Comparison of ENCODE assay signal across 8 cellular contexts in genomic region chr4:55397024-55397520, GRCh38. TPM values are rescaled to one million over a fixed set of nuclear protein-coding genes. Genes with fewer than 3 reads are reported as not detected.
DNase-seq lines count a peak whose midpoint lies in the region; ATAC-seq, FAIRE-seq and TF ChIP-seq lines count a peak whose summit lies in the region.

No MANE protein-coding gene starts in this region.

- TF ChIP-seq POLR2A in endothelial cell of umbilical vein (IDR thresholded peaks at IDR 0.05; ENCODE audit: low read depth, low read length), result no peak

- H3K36me3 Mint-ChIP-seq in neural progenitor cell, result peaks cover 9% of the 10 kb centered on the region

- no peaks in the 10 kb centered on the region for H3K27me3 Mint-ChIP-seq in neural progenitor cell (ENCODE audit: insufficient read depth, low read depth)

- FAIRE-seq in endothelial cell of umbilical vein (lab: Jason Lieb, UNC), result no peak

- peak; percentile 38 for DNase-seq in DMS53 (lab: John Stamatoyannopoulos, UW)
- no peak for DNase-seq in DMS53 treated with DMSO at 0.1 percent for 48 hours (lab: John Stamatoyannopoulos, UW; ENCODE audit: unreplicated experiment)
- peak; percentile 19 for DNase-seq in RPMI8226
- peak; percentile 28 for DNase-seq in endothelial cell of umbilical vein (ENCODE audit: low read depth, low spot score)
- DNase-seq in neural progenitor cell (ENCODE audit: low spot score), result no peak
- DNase-seq in H4 (ENCODE audit: low spot score), result no peak
- DNase-seq in GM19238 (ENCODE audit: insufficient read length, low spot score), result no peak

- CTCF ChIA-PET in endothelial cell of umbilical vein (lab: Charles Lee), result interaction anchor here (1.1 kb wide), 1 partner anchor 51 kb away, joined by 4 read pairs; the partner anchor contains the start of gene SRD5A3

- H3K9me3 Mint-ChIP-seq in neural progenitor cell, result no peaks in the 10 kb centered on the region

- H3K4me3 ChIP-seq in endothelial cell of umbilical vein (replicated peaks in 1 of 3; ENCODE audit: insufficient read depth in 1 of 3, low read depth in 1 of 3, low read length in 3 of 3) (peak overlapping the region; percentile 89 to 98 (median 91)), neural progenitor cell (peak overlapping the region; percentile 95)

- TSS peak; percentile 27 for BruUV-seq in endothelial cell of umbilical vein (replicated peaks; lab: Mats Ljungman, UMichigan)

- H3K9me3 ChIP-seq in endothelial cell of umbilical vein (replicated peaks; ENCODE audit: control insufficient read depth, insufficient read depth, low read length) (no peaks in the 10 kb centered on the region), neural progenitor cell (ENCODE audit: low read depth) (no peaks in the 10 kb centered on the region)

- H3K4me3 Mint-ChIP-seq in neural progenitor cell, result peak overlapping the region; percentile 90

- H2AFZ ChIP-seq in endothelial cell of umbilical vein (ENCODE audit: low read depth, low read length) (no peak overlapping the region), neural progenitor cell (replicated peaks) (no peak overlapping the region)

- peaks cover 16% of the 10 kb centered on the region for H4K20me1 ChIP-seq in endothelial cell of umbilical vein (replicated peaks; ENCODE audit: control insufficient read depth, extremely low read depth, insufficient read depth, low read length)
- H4K20me1 ChIP-seq in neural progenitor cell (ENCODE audit: low read depth), result peaks cover 40% of the 10 kb centered on the region

- peaks cover 19% of the 10 kb centered on the region for H3K4me1 ChIP-seq in endothelial cell of umbilical vein (ENCODE audit: control insufficient read depth, extremely low read depth, insufficient read depth, low read length)
- H3K4me1 ChIP-seq in neural progenitor cell, result peaks cover 15% of the 10 kb centered on the region

- H3K27ac ChIP-seq in endothelial cell of umbilical vein (ENCODE audit: insufficient read depth, low read depth, low read length), result peak overlapping the region; percentile 79
- no peak overlapping the region for H3K27ac ChIP-seq in neural progenitor cell

- POLR2A ChIA-PET in endothelial cell of umbilical vein (lab: Charles Lee), result interaction anchor here (0.6 kb wide), 1 partner anchor 15 kb away, joined by 9 read pairs; no protein-coding TSS in a partner anchor

- H3K27ac Mint-ChIP-seq in neural progenitor cell, result peak overlapping the region; percentile 53

- H3K27me3 ChIP-seq in endothelial cell of umbilical vein (ENCODE audit: control insufficient read depth in 2 of 2, insufficient read depth in 2 of 2, low read length in 2 of 2) (no peaks in the 10 kb centered on the region), neural progenitor cell (peaks cover 10% of the 10 kb centered on the region)

- dilution Hi-C loops in endothelial cell of umbilical vein (cut with MboI; ENCODE audit: extremely low pct_ligation_motif_present, low sequenced_read_pairs), result no loop called here

- H3F3A ChIP-seq in neural progenitor cell (ENCODE audit: low read depth), result peaks cover 5% of the 10 kb centered on the region

- H3K4me2 ChIP-seq in endothelial cell of umbilical vein (ENCODE audit: insufficient read depth, low read length) (peak overlapping the region; percentile 99), neural progenitor cell (peak overlapping the region; percentile 82)

- TF ChIP-seq CTCF in endothelial cell of umbilical vein (IDR thresholded peaks at IDR 0.05; ENCODE audit: extremely low read depth in 1 of 2, insufficient read depth in 1 of 2, low read depth in 1 of 2, low read length in 2 of 2) (no peak), neural progenitor cell (IDR thresholded peaks at IDR 0.05) (no peak)

- H3K36me3 ChIP-seq in endothelial cell of umbilical vein (ENCODE audit: control insufficient read depth in 2 of 2, extremely low read depth in 1 of 2, insufficient read depth in 2 of 2, low read length in 2 of 2) (peaks cover 2 to 11% of the 10 kb centered on the region in 2 experiments), neural progenitor cell (peaks cover 6% of the 10 kb centered on the region)

- intact Hi-C loops in endothelial cell of umbilical vein (cut with micrococcal nuclease), result loop anchor here (2.0 to 5.0 kb wide), 5 partner anchors 35 to 390 kb away; partner anchors contain the start of gene KDR

- H3K4me1 Mint-ChIP-seq in neural progenitor cell, result peaks cover 29% of the 10 kb centered on the region

- no peaks in the 10 kb centered on the region for H3K9me1 ChIP-seq in endothelial cell of umbilical vein (replicated peaks; ENCODE audit: control insufficient read depth, extremely low read depth, insufficient read depth, low read length)

- ATAC-seq in HG03442 (IDR thresholded peaks at IDR 0.05; ENCODE audit: unreplicated experiment), result no peak

- H3K9ac ChIP-seq in endothelial cell of umbilical vein (replicated peaks; ENCODE audit: extremely low read depth, insufficient read depth, low read length) (peak overlapping the region; percentile 94), neural progenitor cell (peak overlapping the region; percentile 87)

- H3K79me2 ChIP-seq in endothelial cell of umbilical vein (ENCODE audit: control insufficient read depth, insufficient read depth, low read length) (peaks cover 58% of the 10 kb centered on the region), neural progenitor cell (ENCODE audit: low read depth) (peaks cover 61% of the 10 kb centered on the region)

TF ChIP-seq in endothelial cell of umbilical vein, 7 proteins besides CTCF, POLR2A, EP300 and RAD21:
- TF ChIP-seq EZH2 (IDR thresholded peaks at IDR 0.05; ENCODE audit: borderline replicate concordance, low read depth, low read length, severe bottlenecking) (no peak), MYC (IDR thresholded peaks at IDR 0.05; ENCODE audit: low read depth, low read length) (no peak), JUN (IDR thresholded peaks at IDR 0.05; ENCODE audit: borderline replicate concordance, insufficient read depth, insufficient read length, low read depth) (no peak), FOS (IDR thresholded peaks at IDR 0.05; ENCODE audit: borderline replicate concordance, insufficient read depth, low read length) (no peak), GATA2 (IDR thresholded peaks at IDR 0.05; ENCODE audit: insufficient read depth, insufficient read length, low read depth, low read length) (no peak), POLR2AphosphoS5 (IDR thresholded peaks at IDR 0.05; ENCODE audit: insufficient read depth, low read depth, low read length) (no peak), MAX (IDR thresholded peaks at IDR 0.05; ENCODE audit: insufficient read depth, insufficient read length) (no peak)

RNA-seq across cellular contexts. Expression of gene TMEM165, which starts 1.3 kb away (rescaled TPM):
- 159 and 177 TPM in 2 replicates for total RNA-seq in endothelial cell of umbilical vein
- polyA plus RNA-seq in endothelial cell of umbilical vein, result 144 and 188 TPM in 2 replicates
- 71.6 and 82.9 TPM in 2 replicates for polyA plus RNA-seq in endothelial cell of umbilical vein (2011; cell fraction: cytosol; rRNA removed)
- 224 and 301 TPM in 2 replicates for polyA plus RNA-seq in endothelial cell of umbilical vein (2011; cell fraction: nucleus; rRNA removed)
- 67.9 and 96.6 TPM in 2 replicates for polyA plus RNA-seq in endothelial cell of umbilical vein (2012)
- polyA minus RNA-seq in endothelial cell of umbilical vein, result 376 and 416 TPM in 2 replicates
- 58.4 TPM for polyA minus RNA-seq in endothelial cell of umbilical vein (2011; cell fraction: cytosol; rRNA and poly(A)+ RNA removed)
- 216 and 313 TPM in 2 replicates for polyA minus RNA-seq in endothelial cell of umbilical vein (2011; cell fraction: nucleus; rRNA and poly(A)+ RNA removed)
- total RNA-seq in neural progenitor cell (ENCODE audit: low replicate concordance), result 85.6 and 110 TPM in 2 replicates
- total RNA-seq in H4 (2014; rRNA removed; shearing (Covaris generic)), result 104 and 124 TPM in 2 replicates

RNA-seq across cellular contexts. Expression of gene SRD5A3, which starts 51.0 kb away (rescaled TPM):
- total RNA-seq in endothelial cell of umbilical vein, result 24.3 and 30.4 TPM in 2 replicates
- polyA plus RNA-seq in endothelial cell of umbilical vein, result 23.6 and 29.0 TPM in 2 replicates
- 19.4 and 22.3 TPM in 2 replicates for polyA plus RNA-seq in endothelial cell of umbilical vein (2011; cell fraction: cytosol; rRNA removed)
- 8.9 and 9.2 TPM in 2 replicates for polyA plus RNA-seq in endothelial cell of umbilical vein (2011; cell fraction: nucleus; rRNA removed)
- polyA plus RNA-seq in endothelial cell of umbilical vein (2012), result 17.0 and 23.7 TPM in 2 replicates
- 36.5 and 44.5 TPM in 2 replicates for polyA minus RNA-seq in endothelial cell of umbilical vein
- polyA minus RNA-seq in endothelial cell of umbilical vein (2011; cell fraction: cytosol; rRNA and poly(A)+ RNA removed), result 16.2 TPM
- polyA minus RNA-seq in endothelial cell of umbilical vein (2011; cell fraction: nucleus; rRNA and poly(A)+ RNA removed), result 4.1 and 4.4 TPM in 2 replicates
- total RNA-seq in neural progenitor cell (ENCODE audit: low replicate concordance), result 13.2 and 22.7 TPM in 2 replicates
- total RNA-seq in H4 (2014; rRNA removed; shearing (Covaris generic)), result 9.1 and 22.8 TPM in 2 replicates

Comparison
In these comparisons a context has a peak if more than half of its experiments do, and no peak if none do; other contexts are left out.
1. DNase-seq: peak in DMS53 (single experiment), RPMI8226 (single experiment) and endothelial cell of umbilical vein (single experiment); none in DMS53 treated with DMSO at 0.1 percent for 48 hours (single experiment), neural progenitor cell (single experiment), H4 (single experiment) and GM19238 (single experiment).